17 cellular contexts compared by ENCODE assay signal in the genomic region with DNA sequence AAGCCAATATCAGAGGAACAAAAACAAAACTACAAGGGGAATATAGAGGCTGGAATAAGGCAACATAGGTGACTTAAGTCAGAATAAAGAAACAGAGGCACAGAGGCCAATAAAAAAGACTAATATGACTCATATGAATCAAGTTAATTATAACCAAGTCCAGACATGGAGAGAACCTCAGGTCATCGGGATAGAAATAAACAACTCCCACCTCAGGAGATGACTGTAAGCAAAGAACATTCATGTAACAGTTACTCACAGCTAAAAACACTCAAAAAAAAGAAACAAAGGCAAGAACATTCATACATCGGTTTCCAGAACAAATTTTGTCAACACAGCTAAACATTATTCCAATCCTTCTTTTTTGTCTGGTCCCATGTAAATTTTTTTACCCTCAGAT.
"Had no signal": no experiment of that assay in that cellular context is flagged by ENCODE, and none has a peak within 500 bp of the region (broad histone marks: within the 10 kb centered on the region; RNA-seq: fewer than 3 reads in every experiment).

No MANE protein-coding gene starts in this region.

- H3K36me3 ChIP-seq: esophagus muscularis mucosa, heart left ventricle, neutrophil had no signal

- H3K27me3 ChIP-seq: dorsolateral prefrontal cortex, esophagus muscularis mucosa, heart left ventricle, neutrophil had no signal

- DNase-seq: cortex of kidney; dorsolateral prefrontal cortex; effector CD8-positive, alpha-beta T cell; heart left ventricle; hippocampal formation; kidney glomerular epithelial cell; naive thymus-derived CD4-positive, alpha-beta T cell; nephron progenitor cell; posterior cingulate gyrus; stimulated activated CD4-positive, alpha-beta T cell treated with anti-CD3 and anti-CD28 coated beads, Interleukin-12 subunit alpha, Interleukin-12 subunit beta, amount 100 ng/mL, for 4 hours; stimulated activated naive CD4-positive, alpha-beta T cell treated with Interleukin-2 at 50 U/mL for 16 hours; trophoblast cell had no signal

- H3K4me1 ChIP-seq: esophagus muscularis mucosa, heart left ventricle had no signal

- ATAC-seq: heart left ventricle; naive thymus-derived CD4-positive, alpha-beta T cell; sciatic nerve had no signal

- FAIRE-seq: frontal cortex had no signal

- H3K4me3 ChIP-seq: dorsolateral prefrontal cortex, esophagus muscularis mucosa, heart left ventricle, skin epidermis had no signal

- H3K27ac ChIP-seq: dorsolateral prefrontal cortex, esophagus muscularis mucosa, heart left ventricle, neutrophil, skin epidermis had no signal

- H3K9me3 ChIP-seq: esophagus muscularis mucosa, heart left ventricle, neutrophil had no signal
